1 cellular context compared by ENCODE assay signal in the genomic region with DNA sequence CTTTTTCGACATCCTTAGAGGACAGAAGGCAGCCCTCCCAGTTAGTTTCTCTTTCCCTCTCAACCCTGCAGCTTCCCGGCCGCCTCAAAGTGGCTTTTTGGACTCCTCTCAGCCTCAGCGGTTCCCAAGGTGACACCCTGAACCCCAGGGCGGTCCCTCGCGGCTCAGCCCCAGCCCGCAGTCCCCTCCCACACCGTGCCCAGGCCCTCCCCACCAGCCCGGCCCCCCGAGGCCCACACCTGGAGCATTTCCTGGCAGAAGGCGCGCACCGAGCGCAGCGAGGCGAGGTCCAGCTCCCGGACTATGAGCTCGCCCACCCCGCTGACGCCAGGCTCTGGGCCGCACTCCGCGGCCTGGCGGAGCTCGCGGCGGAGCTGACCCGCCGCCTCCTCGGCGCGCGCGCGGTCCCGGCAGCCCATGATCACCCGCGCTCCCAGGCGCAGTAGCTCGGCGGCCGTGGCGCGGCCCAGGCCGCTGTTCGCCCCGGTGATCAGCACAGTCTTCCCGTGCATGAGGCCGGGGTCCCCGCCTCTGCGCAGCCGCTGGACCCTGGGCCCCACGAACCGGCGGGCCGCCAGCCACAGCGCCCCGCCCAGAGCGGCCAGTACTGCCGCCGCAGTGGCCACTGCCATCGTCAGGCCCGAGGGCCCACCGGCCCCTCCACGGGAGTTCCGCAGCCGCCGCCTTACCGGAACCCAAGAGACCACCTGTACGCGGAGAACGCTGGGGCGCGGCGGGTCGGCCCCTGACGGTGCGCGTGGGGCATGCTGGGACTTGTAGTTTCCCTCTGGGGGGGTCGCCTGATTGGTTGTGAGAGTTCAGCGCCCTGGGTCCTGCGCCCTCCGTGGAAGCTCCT.
A peak's percentile ranks its signal among the peaks of the same experiment; 100 is the strongest.
TF ChIP-seq lines count a peak whose summit lies in the region.

A gene with protein sequence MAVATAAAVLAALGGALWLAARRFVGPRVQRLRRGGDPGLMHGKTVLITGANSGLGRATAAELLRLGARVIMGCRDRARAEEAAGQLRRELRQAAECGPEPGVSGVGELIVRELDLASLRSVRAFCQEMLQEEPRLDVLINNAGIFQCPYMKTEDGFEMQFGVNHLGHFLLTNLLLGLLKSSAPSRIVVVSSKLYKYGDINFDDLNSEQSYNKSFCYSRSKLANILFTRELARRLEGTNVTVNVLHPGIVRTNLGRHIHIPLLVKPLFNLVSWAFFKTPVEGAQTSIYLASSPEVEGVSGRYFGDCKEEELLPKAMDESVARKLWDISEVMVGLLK (minus strand): TSS at position 713 of the 856 bp plus-strand sequence. CDS start 81 bp downstream, at position 632.

TF ChIP-seq in HepG2, 621 proteins besides CTCF, POLR2A, EP300 and RAD21 (continued from another document and continues in another):
- TF ChIP-seq ZNF652 (CRISPR knock-in tag; IDR thresholded peaks at IDR 0.05; ENCODE audit: borderline replicate concordance, low read depth), result no peak; the same call in 1 of the 2 replicates
- TF ChIP-seq HNRNPLL (IDR thresholded peaks at IDR 0.05; ENCODE audit: low read depth, low read length, poor library complexity, severe bottlenecking), result peak; percentile 97
- TF ChIP-seq, protein P1, sequence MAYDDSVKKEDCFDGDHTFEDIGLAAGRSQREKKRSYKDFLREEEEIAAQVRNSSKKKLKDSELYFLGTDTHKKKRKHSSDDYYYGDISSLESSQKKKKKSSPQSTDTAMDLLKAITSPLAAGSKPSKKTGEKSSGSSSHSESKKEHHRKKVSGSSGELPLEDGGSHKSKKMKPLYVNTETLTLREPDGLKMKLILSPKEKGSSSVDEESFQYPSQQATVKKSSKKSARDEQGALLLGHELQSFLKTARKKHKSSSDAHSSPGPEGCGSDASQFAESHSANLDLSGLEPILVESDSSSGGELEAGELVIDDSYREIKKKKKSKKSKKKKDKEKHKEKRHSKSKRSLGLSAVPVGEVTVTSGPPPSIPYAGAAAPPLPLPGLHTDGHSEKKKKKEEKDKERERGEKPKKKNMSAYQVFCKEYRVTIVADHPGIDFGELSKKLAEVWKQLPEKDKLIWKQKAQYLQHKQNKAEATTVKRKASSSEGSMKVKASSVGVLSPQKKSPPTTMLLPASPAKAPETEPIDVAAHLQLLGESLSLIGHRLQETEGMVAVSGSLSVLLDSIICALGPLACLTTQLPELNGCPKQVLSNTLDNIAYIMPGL (CRISPR knock-in tag; IDR thresholded peaks at IDR 0.05; ENCODE audit: borderline replicate concordance in 1 of 2, low read depth in 1 of 2), result peak; percentile 88 to 92
- TF ChIP-seq, protein P2, sequence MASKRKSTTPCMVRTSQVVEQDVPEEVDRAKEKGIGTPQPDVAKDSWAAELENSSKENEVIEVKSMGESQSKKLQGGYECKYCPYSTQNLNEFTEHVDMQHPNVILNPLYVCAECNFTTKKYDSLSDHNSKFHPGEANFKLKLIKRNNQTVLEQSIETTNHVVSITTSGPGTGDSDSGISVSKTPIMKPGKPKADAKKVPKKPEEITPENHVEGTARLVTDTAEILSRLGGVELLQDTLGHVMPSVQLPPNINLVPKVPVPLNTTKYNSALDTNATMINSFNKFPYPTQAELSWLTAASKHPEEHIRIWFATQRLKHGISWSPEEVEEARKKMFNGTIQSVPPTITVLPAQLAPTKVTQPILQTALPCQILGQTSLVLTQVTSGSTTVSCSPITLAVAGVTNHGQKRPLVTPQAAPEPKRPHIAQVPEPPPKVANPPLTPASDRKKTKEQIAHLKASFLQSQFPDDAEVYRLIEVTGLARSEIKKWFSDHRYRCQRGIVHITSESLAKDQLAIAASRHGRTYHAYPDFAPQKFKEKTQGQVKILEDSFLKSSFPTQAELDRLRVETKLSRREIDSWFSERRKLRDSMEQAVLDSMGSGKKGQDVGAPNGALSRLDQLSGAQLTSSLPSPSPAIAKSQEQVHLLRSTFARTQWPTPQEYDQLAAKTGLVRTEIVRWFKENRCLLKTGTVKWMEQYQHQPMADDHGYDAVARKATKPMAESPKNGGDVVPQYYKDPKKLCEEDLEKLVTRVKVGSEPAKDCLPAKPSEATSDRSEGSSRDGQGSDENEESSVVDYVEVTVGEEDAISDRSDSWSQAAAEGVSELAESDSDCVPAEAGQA (IDR thresholded peaks at IDR 0.05; ENCODE audit: low read depth), result peak; percentile 87
- TF ChIP-seq, protein P2 (CRISPR knock-in tag; IDR thresholded peaks at IDR 0.05; ENCODE audit: borderline replicate concordance), result 0 out of 2 replicates have a peak, but pooled peaks have one; percentile 46
- no peak for TF ChIP-seq PRMT3 (CRISPR knock-in tag; IDR thresholded peaks at IDR 0.05; ENCODE audit: borderline replicate concordance, low read depth)
- TF ChIP-seq, protein P3, sequence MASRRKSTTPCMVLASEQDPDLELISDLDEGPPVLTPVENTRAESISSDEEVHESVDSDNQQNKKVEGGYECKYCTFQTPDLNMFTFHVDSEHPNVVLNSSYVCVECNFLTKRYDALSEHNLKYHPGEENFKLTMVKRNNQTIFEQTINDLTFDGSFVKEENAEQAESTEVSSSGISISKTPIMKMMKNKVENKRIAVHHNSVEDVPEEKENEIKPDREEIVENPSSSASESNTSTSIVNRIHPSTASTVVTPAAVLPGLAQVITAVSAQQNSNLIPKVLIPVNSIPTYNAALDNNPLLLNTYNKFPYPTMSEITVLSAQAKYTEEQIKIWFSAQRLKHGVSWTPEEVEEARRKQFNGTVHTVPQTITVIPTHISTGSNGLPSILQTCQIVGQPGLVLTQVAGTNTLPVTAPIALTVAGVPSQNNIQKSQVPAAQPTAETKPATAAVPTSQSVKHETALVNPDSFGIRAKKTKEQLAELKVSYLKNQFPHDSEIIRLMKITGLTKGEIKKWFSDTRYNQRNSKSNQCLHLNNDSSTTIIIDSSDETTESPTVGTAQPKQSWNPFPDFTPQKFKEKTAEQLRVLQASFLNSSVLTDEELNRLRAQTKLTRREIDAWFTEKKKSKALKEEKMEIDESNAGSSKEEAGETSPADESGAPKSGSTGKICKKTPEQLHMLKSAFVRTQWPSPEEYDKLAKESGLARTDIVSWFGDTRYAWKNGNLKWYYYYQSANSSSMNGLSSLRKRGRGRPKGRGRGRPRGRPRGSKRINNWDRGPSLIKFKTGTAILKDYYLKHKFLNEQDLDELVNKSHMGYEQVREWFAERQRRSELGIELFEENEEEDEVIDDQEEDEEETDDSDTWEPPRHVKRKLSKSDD (CRISPR knock-in tag; IDR thresholded peaks at IDR 0.05; ENCODE audit: low read depth), result no peak; the same call in none of the 2 replicates
- TF ChIP-seq ELF3 (CRISPR knock-in tag; IDR thresholded peaks at IDR 0.05), result peak; percentile 74
- TF ChIP-seq GZF1 (CRISPR knock-in tag; IDR thresholded peaks at IDR 0.05), result peak; percentile 34; the same call in 1 of the 2 replicates
- peak; percentile 81 for TF ChIP-seq TAF1 (CRISPR knock-in tag; IDR thresholded peaks at IDR 0.05)
- no peak for TF ChIP-seq ZNF17 (CRISPR knock-in tag; IDR thresholded peaks at IDR 0.05)
- peak; percentile 44; the same call in 1 of the 2 replicates for TF ChIP-seq ZNF629 (CRISPR knock-in tag; conservative IDR thresholded peaks at IDR 0.05)
- no peak for TF ChIP-seq ZNF326 (CRISPR knock-in tag; IDR thresholded peaks at IDR 0.05; ENCODE audit: borderline replicate concordance)
- TF ChIP-seq TGIF2 (CRISPR knock-in tag; IDR thresholded peaks at IDR 0.05), result peak; percentile 48
- TF ChIP-seq ZNF207 (IDR thresholded peaks at IDR 0.05; ENCODE audit: borderline replicate concordance), result no peak
- TF ChIP-seq, protein P4, sequence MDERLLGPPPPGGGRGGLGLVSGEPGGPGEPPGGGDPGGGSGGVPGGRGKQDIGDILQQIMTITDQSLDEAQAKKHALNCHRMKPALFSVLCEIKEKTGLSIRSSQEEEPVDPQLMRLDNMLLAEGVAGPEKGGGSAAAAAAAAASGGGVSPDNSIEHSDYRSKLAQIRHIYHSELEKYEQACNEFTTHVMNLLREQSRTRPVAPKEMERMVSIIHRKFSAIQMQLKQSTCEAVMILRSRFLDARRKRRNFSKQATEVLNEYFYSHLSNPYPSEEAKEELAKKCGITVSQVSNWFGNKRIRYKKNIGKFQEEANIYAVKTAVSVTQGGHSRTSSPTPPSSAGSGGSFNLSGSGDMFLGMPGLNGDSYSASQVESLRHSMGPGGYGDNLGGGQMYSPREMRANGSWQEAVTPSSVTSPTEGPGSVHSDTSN (CRISPR knock-in tag; IDR thresholded peaks at IDR 0.05), result no peak
- no peak for TF ChIP-seq ZFP36L1 (CRISPR knock-in tag; IDR thresholded peaks at IDR 0.05)
- peak; percentile 88; the same call in 1 of the 2 replicates for TF ChIP-seq FOXK1 (CRISPR knock-in tag; IDR thresholded peaks at IDR 0.05; ENCODE audit: borderline replicate concordance, low read depth)
- TF ChIP-seq ZNF598 (CRISPR knock-in tag; IDR thresholded peaks at IDR 0.05; ENCODE audit: borderline replicate concordance), result peak; percentile 64
- no peak for TF ChIP-seq ZNF382 (CRISPR knock-in tag; IDR thresholded peaks at IDR 0.05; ENCODE audit: borderline replicate concordance)
- no peak for TF ChIP-seq ZKSCAN1 (IDR thresholded peaks at IDR 0.05; ENCODE audit: low read length)
- no peak for TF ChIP-seq KLF13 (CRISPR knock-in tag; IDR thresholded peaks at IDR 0.05)
- TF ChIP-seq, protein P5, sequence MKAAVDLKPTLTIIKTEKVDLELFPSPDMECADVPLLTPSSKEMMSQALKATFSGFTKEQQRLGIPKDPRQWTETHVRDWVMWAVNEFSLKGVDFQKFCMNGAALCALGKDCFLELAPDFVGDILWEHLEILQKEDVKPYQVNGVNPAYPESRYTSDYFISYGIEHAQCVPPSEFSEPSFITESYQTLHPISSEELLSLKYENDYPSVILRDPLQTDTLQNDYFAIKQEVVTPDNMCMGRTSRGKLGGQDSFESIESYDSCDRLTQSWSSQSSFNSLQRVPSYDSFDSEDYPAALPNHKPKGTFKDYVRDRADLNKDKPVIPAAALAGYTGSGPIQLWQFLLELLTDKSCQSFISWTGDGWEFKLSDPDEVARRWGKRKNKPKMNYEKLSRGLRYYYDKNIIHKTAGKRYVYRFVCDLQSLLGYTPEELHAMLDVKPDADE (CRISPR knock-in tag; IDR thresholded peaks at IDR 0.05), result no peak
- TF ChIP-seq IKZF1 (IDR thresholded peaks at IDR 0.05), result no peak
- peak; percentile 4; the same call in 1 of the 2 replicates for TF ChIP-seq ZNF224 (CRISPR knock-in tag; IDR thresholded peaks at IDR 0.05)
- TF ChIP-seq ZNF660 (CRISPR knock-in tag; IDR thresholded peaks at IDR 0.05; ENCODE audit: borderline replicate concordance, low read depth), result no peak
- TF ChIP-seq KDM6A (CRISPR knock-in tag; IDR thresholded peaks at IDR 0.05; ENCODE audit: low read depth), result peak; percentile 12; the same call in 1 of the 2 replicates
- TF ChIP-seq, protein P6, sequence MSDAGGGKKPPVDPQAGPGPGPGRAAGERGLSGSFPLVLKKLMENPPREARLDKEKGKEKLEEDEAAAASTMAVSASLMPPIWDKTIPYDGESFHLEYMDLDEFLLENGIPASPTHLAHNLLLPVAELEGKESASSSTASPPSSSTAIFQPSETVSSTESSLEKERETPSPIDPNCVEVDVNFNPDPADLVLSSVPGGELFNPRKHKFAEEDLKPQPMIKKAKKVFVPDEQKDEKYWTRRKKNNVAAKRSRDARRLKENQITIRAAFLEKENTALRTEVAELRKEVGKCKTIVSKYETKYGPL (CRISPR knock-in tag; IDR thresholded peaks at IDR 0.05), result no peak
- no peak for TF ChIP-seq ZNF496 (CRISPR knock-in tag; IDR thresholded peaks at IDR 0.05; ENCODE audit: insufficient replicate concordance)
- TF ChIP-seq ZNF367 (CRISPR knock-in tag; IDR thresholded peaks at IDR 0.05; ENCODE audit: borderline replicate concordance), result no peak
- TF ChIP-seq, protein P7, sequence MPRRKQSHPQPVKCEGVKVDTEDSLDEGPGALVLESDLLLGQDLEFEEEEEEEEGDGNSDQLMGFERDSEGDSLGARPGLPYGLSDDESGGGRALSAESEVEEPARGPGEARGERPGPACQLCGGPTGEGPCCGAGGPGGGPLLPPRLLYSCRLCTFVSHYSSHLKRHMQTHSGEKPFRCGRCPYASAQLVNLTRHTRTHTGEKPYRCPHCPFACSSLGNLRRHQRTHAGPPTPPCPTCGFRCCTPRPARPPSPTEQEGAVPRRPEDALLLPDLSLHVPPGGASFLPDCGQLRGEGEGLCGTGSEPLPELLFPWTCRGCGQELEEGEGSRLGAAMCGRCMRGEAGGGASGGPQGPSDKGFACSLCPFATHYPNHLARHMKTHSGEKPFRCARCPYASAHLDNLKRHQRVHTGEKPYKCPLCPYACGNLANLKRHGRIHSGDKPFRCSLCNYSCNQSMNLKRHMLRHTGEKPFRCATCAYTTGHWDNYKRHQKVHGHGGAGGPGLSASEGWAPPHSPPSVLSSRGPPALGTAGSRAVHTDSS (CRISPR knock-in tag; conservative IDR thresholded peaks at IDR 0.05), result peak; percentile 94; the same call in 1 of the 2 replicates
- TF ChIP-seq KDM3A (CRISPR knock-in tag; IDR thresholded peaks at IDR 0.05; ENCODE audit: low read depth), result peak; percentile 44; the same call in 1 of the 2 replicates
- TF ChIP-seq, protein P8, sequence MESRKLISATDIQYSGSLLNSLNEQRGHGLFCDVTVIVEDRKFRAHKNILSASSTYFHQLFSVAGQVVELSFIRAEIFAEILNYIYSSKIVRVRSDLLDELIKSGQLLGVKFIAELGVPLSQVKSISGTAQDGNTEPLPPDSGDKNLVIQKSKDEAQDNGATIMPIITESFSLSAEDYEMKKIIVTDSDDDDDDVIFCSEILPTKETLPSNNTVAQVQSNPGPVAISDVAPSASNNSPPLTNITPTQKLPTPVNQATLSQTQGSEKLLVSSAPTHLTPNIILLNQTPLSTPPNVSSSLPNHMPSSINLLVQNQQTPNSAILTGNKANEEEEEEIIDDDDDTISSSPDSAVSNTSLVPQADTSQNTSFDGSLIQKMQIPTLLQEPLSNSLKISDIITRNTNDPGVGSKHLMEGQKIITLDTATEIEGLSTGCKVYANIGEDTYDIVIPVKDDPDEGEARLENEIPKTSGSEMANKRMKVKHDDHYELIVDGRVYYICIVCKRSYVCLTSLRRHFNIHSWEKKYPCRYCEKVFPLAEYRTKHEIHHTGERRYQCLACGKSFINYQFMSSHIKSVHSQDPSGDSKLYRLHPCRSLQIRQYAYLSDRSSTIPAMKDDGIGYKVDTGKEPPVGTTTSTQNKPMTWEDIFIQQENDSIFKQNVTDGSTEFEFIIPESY (CRISPR knock-in tag; IDR thresholded peaks at IDR 0.05), result peak; percentile 56
- TF ChIP-seq ZNF337 (CRISPR knock-in tag; IDR thresholded peaks at IDR 0.05; ENCODE audit: borderline replicate concordance, low read depth), result peak; percentile 52; the same call in 1 of the 2 replicates
- peak; percentile 92 for TF ChIP-seq ELF1 (CRISPR knock-in tag; IDR thresholded peaks at IDR 0.05)
- TF ChIP-seq SIX4 (CRISPR knock-in tag; IDR thresholded peaks at IDR 0.05), result no peak
- no peak for TF ChIP-seq ZFAT (CRISPR knock-in tag; conservative IDR thresholded peaks at IDR 0.05)
- peak; percentile 90 for TF ChIP-seq POGZ (CRISPR knock-in tag; IDR thresholded peaks at IDR 0.05)
